ENCODE assay signal across 25 cellular contexts in genomic region chr6:153989989-153990388, GRCh38. TPM values are rescaled to one million over a fixed set of nuclear protein-coding genes. Genes with fewer than 3 reads are reported as not detected.
DNase-seq lines count a peak whose midpoint lies in the region; ATAC-seq, FAIRE-seq and TF ChIP-seq lines count a peak whose summit lies in the region.
"Had no signal": no experiment of that assay in that cellular context is flagged by ENCODE, and none has a peak within 500 bp of the region (broad histone marks: within the 10 kb centered on the region; RNA-seq: fewer than 3 reads in every experiment).

No MANE protein-coding gene starts in this region.

- H3K27ac ChIP-seq in HepG2 (ENCODE audit: extremely low read length, insufficient read depth, low read length) (no peak overlapping the region), subcutaneous abdominal adipose tissue (ENCODE audit: low read depth, low read length) (peak overlapping the region; percentile 65)
- H3K27ac ChIP-seq: BLaER1 treated with 17β-estradiol and CSF1 and Interleukin-3, amounts not matched to agents 10 nM and 100 nM; Peyer's patch; SJSA1 had no signal

- no peaks in the 10 kb centered on the region for H3K4me1 Mint-ChIP-seq in natural killer cell treated with Interleukin-12 subunit alpha and Interleukin-12 subunit beta and Interleukin-15 and Interleukin-18, amount 100 ng/mL, for 72 hours (ENCODE audit: low read depth in 2 of 2)
- H3K4me1 Mint-ChIP-seq: CD4-positive, alpha-beta memory T cell had no signal

- H3K9me3 Mint-ChIP-seq in natural killer cell treated with Interleukin-12 subunit alpha and Interleukin-12 subunit beta and Interleukin-15 and Interleukin-18, amount 100 ng/mL, for 72 hours, result peaks cover 7% of the 10 kb centered on the region
- H3K9me3 Mint-ChIP-seq: GM23338 had no signal

- no peak for TF ChIP-seq RAD21 in HepG2 (CRISPR knock-in tag; IDR thresholded peaks at IDR 0.05)

- peak overlapping the region; percentile 66 for H3K9ac ChIP-seq in adipocyte (ENCODE audit: low read length)
- H3K9ac ChIP-seq in HepG2 (ENCODE audit: insufficient read depth, low read depth, low read length), result no peak overlapping the region
- H3K9ac ChIP-seq in subcutaneous abdominal adipose tissue (ENCODE audit: low read length in 5 of 5), result no peak overlapping the region
- H3K9ac ChIP-seq: BLaER1 treated with 17β-estradiol and CSF1 and Interleukin-3, amounts not matched to agents 10 nM and 100 nM had no signal

- in situ Hi-C loops in HepG2 (cut with HindIII; ENCODE audit: extremely low pct_ligation_motif_present, low pct_unique_long_range_greater_than_20kb), result no loop called here

- intact Hi-C loops in HepG2 (cut with micrococcal nuclease; ENCODE audit: unreplicated experiment), result no loop called here

- H3K27me3 ChIP-seq in adipocyte (replicated peaks; ENCODE audit: control insufficient read depth, insufficient read depth, low read length) (no peaks in the 10 kb centered on the region), HepG2 (ENCODE audit: control insufficient read depth in 1 of 2, insufficient read depth in 2 of 2, low read length in 2 of 2) (no peaks in the 10 kb centered on the region), subcutaneous abdominal adipose tissue (ENCODE audit: control insufficient read depth in 5 of 5, insufficient read depth in 4 of 5, low read length in 5 of 5) (no peaks in the 10 kb centered on the region)
- H3K27me3 ChIP-seq: BLaER1 treated with 17β-estradiol and CSF1 and Interleukin-3, amounts not matched to agents 10 nM and 100 nM; Peyer's patch; SJSA1 had no signal

- H3K9me3 ChIP-seq in adipocyte (ENCODE audit: control insufficient read depth, low read length) (no peaks in the 10 kb centered on the region), HepG2 (ENCODE audit: low read length) (no peaks in the 10 kb centered on the region), subcutaneous abdominal adipose tissue (ENCODE audit: control insufficient read depth in 5 of 5, low read length in 5 of 5) (no peaks in the 10 kb centered on the region)
- H3K9me3 ChIP-seq: BLaER1 treated with 17β-estradiol and CSF1 and Interleukin-3, amounts not matched to agents 10 nM and 100 nM; Peyer's patch; SJSA1 had no signal

- BruUV-seq in HepG2 (replicated peaks; lab: Mats Ljungman, UMichigan), result no TSS peak

- POLR2A ChIA-PET in HepG2 (lab: Yijun Ruan, JAX), result no interaction called here

- WGBS in HepG2 (ENCODE audit: low lambda C conversion rate), result 0% methylated on average over 1 of the region's 1 CpG

- no peak for TF ChIP-seq CTCF in HepG2 (CRISPR knock-in tag; IDR thresholded peaks at IDR 0.05)

- DNase-seq in HuH-7.5 (ENCODE audit: low spot score) (peak; percentile 44), adipocyte (ENCODE audit: low read depth) (no peak), HepG2 (ENCODE audit: low spot score) (peak; percentile 25), GM12891 (ENCODE audit: insufficient read length, low spot score) (no peak), urothelium cell line (ENCODE audit: low spot score) (no peak)
- no peak for DNase-seq in natural killer cell treated with Interleukin-12 subunit alpha and Interleukin-12 subunit beta and Interleukin-15 and Interleukin-18, amount 100 ng/mL, for 72 hours (ENCODE audit: low spot score)
- DNase-seq: CD4-positive, alpha-beta memory T cell; EL; GF-D8; Kasumi-1; NCI-H1417; NCI-H1694 treated with DMSO at 0.1 percent for 48 hours; NCI-H2081 treated with DMSO at 0.1 percent for 48 hours; NCI-H2171 treated with DMSO at 0.1 percent for 48 hours; NCI-H524 treated with DMSO at 0.1 percent for 48 hours; NCI-H82; Peyer's patch had no signal

- H3K27ac Mint-ChIP-seq in natural killer cell treated with Interleukin-12 subunit alpha and Interleukin-12 subunit beta and Interleukin-15 and Interleukin-18, amount 100 ng/mL, for 72 hours, result no peak overlapping the region
- H3K27ac Mint-ChIP-seq: CD4-positive, alpha-beta memory T cell; GM23338 had no signal

- TF ChIP-seq EP300 in HepG2 (IDR thresholded peaks at IDR 0.05; ENCODE audit: low read depth in 2 of 2, low read length in 2 of 2) (no peak), HepG2 (CRISPR knock-in tag; IDR thresholded peaks at IDR 0.05; ENCODE audit: borderline replicate concordance) (no peak)

- no peaks in the 10 kb centered on the region for H3K27me3 Mint-ChIP-seq in natural killer cell treated with Interleukin-12 subunit alpha and Interleukin-12 subunit beta and Interleukin-15 and Interleukin-18, amount 100 ng/mL, for 72 hours

- CTCF ChIA-PET in HepG2 (lab: Yijun Ruan, JAX; ENCODE audit: low intra/inter-chr PET ratio, low total read pairs), result no interaction called here

- no peaks in the 10 kb centered on the region for H3K36me3 ChIP-seq in adipocyte (ENCODE audit: control insufficient read depth, insufficient read depth, low read length, severe bottlenecking)
- no peaks in the 10 kb centered on the region; a peak in 1 of 5 replicates for H3K36me3 ChIP-seq in HepG2 (replicated peaks in 1 of 2; ENCODE audit: control insufficient read depth in 1 of 2, insufficient read depth in 2 of 2, low read length in 2 of 2)
- H3K36me3 ChIP-seq in subcutaneous abdominal adipose tissue (ENCODE audit: control insufficient read depth in 5 of 5, insufficient read depth in 5 of 5, low read length in 5 of 5), result no peaks in the 10 kb centered on the region
- H3K36me3 ChIP-seq: BLaER1 treated with 17β-estradiol and CSF1 and Interleukin-3, amounts not matched to agents 10 nM and 100 nM; Peyer's patch; SJSA1 had no signal

- H3K4me3 Mint-ChIP-seq in natural killer cell treated with Interleukin-12 subunit alpha and Interleukin-12 subunit beta and Interleukin-15 and Interleukin-18, amount 100 ng/mL, for 72 hours, result no peak overlapping the region
- H3K4me3 Mint-ChIP-seq: CD4-positive, alpha-beta memory T cell; GM23338 had no signal

- no peak for FAIRE-seq in HepG2 (lab: Jason Lieb, UNC)
- no peak for FAIRE-seq in GM12891 (lab: Jason Lieb, UNC)
- no peak for FAIRE-seq in urothelium cell line (lab: Jason Lieb, UNC)

- no peaks in the 10 kb centered on the region for H4K20me1 ChIP-seq in HepG2 (ENCODE audit: insufficient read depth, low read length)
- H4K20me1 ChIP-seq: BLaER1 treated with 17β-estradiol and CSF1 and Interleukin-3, amounts not matched to agents 10 nM and 100 nM had no signal

- peak; percentile 88 for ATAC-seq in HepG2
- ATAC-seq in natural killer cell treated with Interleukin-12 subunit alpha and Interleukin-12 subunit beta and Interleukin-15 and Interleukin-18, amount 100 ng/mL, for 72 hours, result no peak
- ATAC-seq: GM23338, HCT116 had no signal

- no peak overlapping the region for H2AFZ ChIP-seq in HepG2 (ENCODE audit: low read length)
- H2AFZ ChIP-seq: GM23338 had no signal

- H3K4me2 ChIP-seq in HepG2 (ENCODE audit: low read depth, low read length), result no peak overlapping the region
- H3K4me2 ChIP-seq: BLaER1 treated with 17β-estradiol and CSF1 and Interleukin-3, amounts not matched to agents 10 nM and 100 nM; GM23338 had no signal

- peaks cover 31% of the 10 kb centered on the region for H3K4me1 ChIP-seq in adipocyte (ENCODE audit: control insufficient read depth, insufficient read depth, low read length)
- H3K4me1 ChIP-seq in HepG2 (ENCODE audit: insufficient read depth, low read length), result peaks cover 7% of the 10 kb centered on the region; the same call in 1 of the 2 replicates
- peaks cover 0 to 24% (median 14%) of the 10 kb centered on the region in 5 donors for H3K4me1 ChIP-seq in subcutaneous abdominal adipose tissue (ENCODE audit: control insufficient read depth in 5 of 5, insufficient read depth in 5 of 5, low read length in 5 of 5)
- H3K4me1 ChIP-seq: Peyer's patch, SJSA1 had no signal

- no peak overlapping the region for H3K4me3 ChIP-seq in adipocyte (ENCODE audit: low read length)
- no peak overlapping the region for H3K4me3 ChIP-seq in HepG2 (replicated peaks in 1 of 3; ENCODE audit: insufficient read depth in 1 of 3, low read depth in 2 of 3, low read length in 3 of 3)
- H3K4me3 ChIP-seq in subcutaneous abdominal adipose tissue (ENCODE audit: low read depth in 1 of 5, low read length in 5 of 5), result no peak overlapping the region
- H3K4me3 ChIP-seq: BLaER1 treated with 17β-estradiol and CSF1 and Interleukin-3, amounts not matched to agents 10 nM and 100 nM; GM23338; Peyer's patch; SJSA1 had no signal

- H3K79me2 ChIP-seq in HepG2 (ENCODE audit: insufficient read depth, low read length), result no peaks in the 10 kb centered on the region

- TF ChIP-seq POLR2A in HepG2 (IDR thresholded peaks at IDR 0.05; ENCODE audit: insufficient read depth in 1 of 2, low read depth in 2 of 2, low read length in 2 of 2) (no peak), GM12891 (IDR thresholded peaks at IDR 0.05; ENCODE audit: low read depth, low read length) (no peak)

- H3K36me3 Mint-ChIP-seq in natural killer cell treated with Interleukin-12 subunit alpha and Interleukin-12 subunit beta and Interleukin-15 and Interleukin-18, amount 100 ng/mL, for 72 hours, result no peaks in the 10 kb centered on the region
- H3K36me3 Mint-ChIP-seq: CD4-positive, alpha-beta memory T cell had no signal

TF ChIP-seq in GM12891, 5 proteins besides CTCF, POLR2A, EP300 and RAD21 (continues in another document):
- TF ChIP-seq POU2F2 (IDR thresholded peaks at IDR 0.05; ENCODE audit: low read depth, low read length), result no peak

RNA-seq across cellular contexts. Expression of gene OPRM1, which starts 49.1 kb away (rescaled TPM):
- not detected in 2 replicates for total RNA-seq in HepG2 (2016; rRNA removed; fragmentation: Illumina TruSeq; extraction: Trizol)
- total RNA-seq in HepG2 (2016; cell fraction: cytosol; rRNA removed; fragmentation: Illumina TruSeq; extraction: Trizol; ENCODE audit: low read depth), result not detected in 2 replicates
- not detected in 2 replicates for total RNA-seq in HepG2 (2016; cell fraction: insoluble cytoplasmic fraction; rRNA removed; fragmentation: Illumina TruSeq; extraction: Trizol)
- total RNA-seq in HepG2 (2016; cell fraction: membrane; rRNA removed; fragmentation: Illumina TruSeq; extraction: Trizol), result not detected in 2 replicates
- not detected in 2 replicates for total RNA-seq in HepG2 (2016; cell fraction: nucleus; rRNA removed; fragmentation: Illumina TruSeq; extraction: Trizol)
- not detected in 2 replicates for polyA plus RNA-seq in HepG2 (2011; rRNA removed)
- not detected in 2 replicates for polyA plus RNA-seq in HepG2 (2011; cell fraction: cytosol; rRNA removed)
- not detected in 2 replicates for polyA plus RNA-seq in HepG2 (2011; cell fraction: nucleus; rRNA removed)
- not detected in 2 replicates for polyA plus RNA-seq in HepG2 (2012)
- not detected in 2 replicates for polyA plus RNA-seq in HepG2 (2016; cell fraction: cytosol; fragmentation: Illumina TruSeq; extraction: Trizol; ENCODE audit: low read depth)
- not detected in 2 replicates for polyA plus RNA-seq in HepG2 (2016; cell fraction: insoluble cytoplasmic fraction; fragmentation: Illumina TruSeq; extraction: Trizol; ENCODE audit: low read depth)
- polyA plus RNA-seq in HepG2 (2016; cell fraction: membrane; fragmentation: Illumina TruSeq; extraction: Trizol; ENCODE audit: low read depth), result not detected in 2 replicates
- polyA plus RNA-seq in HepG2 (2016; cell fraction: nucleus; fragmentation: Illumina TruSeq; extraction: Trizol; ENCODE audit: insufficient read depth, low read depth), result not detected in 2 replicates
- polyA minus RNA-seq in HepG2 (2011; rRNA and poly(A)+ RNA removed; ENCODE audit: low replicate concordance), result not detected in 2 replicates
- polyA minus RNA-seq in HepG2 (2011; cell fraction: cytosol; rRNA and poly(A)+ RNA removed), result not detected in 2 replicates
- polyA minus RNA-seq in HepG2 (2011; cell fraction: nucleus; rRNA and poly(A)+ RNA removed), result not detected in 2 replicates
- not detected for polyA plus RNA-seq in GM12891 (2012; ENCODE audit: low read depth, missing spikeins)
- total RNA-seq in natural killer cell treated with Interleukin-12 subunit alpha and Interleukin-12 subunit beta and Interleukin-15 and Interleukin-18, amount 100 ng/mL, for 72 hours, result not detected
- total RNA-seq: A673; CD4-positive, alpha-beta memory T cell; HT1080; MCF 10A; Peyer's patch; SJSA1 had no signal
- polyA plus RNA-seq: CD4-positive, alpha-beta memory T cell; GM23338 had no signal

Comparison
In these comparisons a context has a peak if more than half of its experiments do, and no peak if none do; other contexts are left out.
1. DNase-seq: peak in HuH-7.5 (single experiment) and HepG2 (single experiment); none in adipocyte (single experiment), GM12891 (single experiment), urothelium cell line (single experiment) and natural killer cell treated with Interleukin-12 subunit alpha and Interleukin-12 subunit beta and Interleukin-15 and Interleukin-18, amount 100 ng/mL, for 72 hours (single experiment).